In the genomic region with DNA sequence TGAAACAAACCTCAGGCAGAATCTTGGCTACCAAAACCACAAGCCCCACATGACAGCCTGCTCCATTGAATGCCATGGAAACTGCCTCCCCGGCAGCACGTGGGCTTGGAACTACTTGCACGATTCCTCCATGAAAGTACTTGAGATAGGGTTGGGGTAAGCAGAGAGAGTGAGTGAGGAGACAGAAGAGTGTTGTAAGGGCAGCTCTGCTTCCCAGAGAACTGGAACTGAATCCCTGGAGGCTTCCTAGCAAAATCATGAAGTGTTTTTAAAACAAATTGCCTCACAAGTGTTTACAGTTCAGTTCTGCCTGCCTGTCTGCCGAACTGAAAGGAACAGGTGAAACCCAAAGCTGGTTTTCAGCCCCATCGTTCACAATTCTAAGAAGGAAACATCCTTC, we compare ENCODE assay signal across 19 cellular contexts. TPM values are rescaled to one million over a fixed set of nuclear protein-coding genes. Genes with fewer than 3 reads are reported as not detected.
A peak's percentile ranks its signal among the peaks of the same experiment; 100 is the strongest.
DNase-seq lines count a peak whose midpoint lies in the region; ATAC-seq, FAIRE-seq and TF ChIP-seq lines count a peak whose summit lies in the region.
"Had no signal": no experiment of that assay in that cellular context is flagged by ENCODE, and none has a peak within 500 bp of the region (broad histone marks: within the 10 kb centered on the region; RNA-seq: fewer than 3 reads in every experiment).

No MANE protein-coding gene starts in this region.

- H3K4me1 ChIP-seq in K562 (replicated peaks in 1 of 2; ENCODE audit: control insufficient read depth in 2 of 2, insufficient read depth in 2 of 2, low read length in 2 of 2) (peaks cover 0 to 14% of the 10 kb centered on the region in 2 experiments; a peak in 2 of 5 replicates), neuronal stem cell (ENCODE audit: control insufficient read depth in 2 of 2, insufficient read depth in 1 of 2, low read depth in 1 of 2, low read length in 2 of 2) (peaks cover 0 to 3% of the 10 kb centered on the region in 2 donors)

- in situ Hi-C loops in K562 (cut with MboI), result no loop called here

- H2BK15ac ChIP-seq in neuronal stem cell (ENCODE audit: low read length), result no peak overlapping the region

- no peaks in the 10 kb centered on the region for H3K9me1 ChIP-seq in K562 (ENCODE audit: control insufficient read depth, insufficient read depth, low read length)

- no peaks in the 10 kb centered on the region for H3K79me1 ChIP-seq in neuronal stem cell (ENCODE audit: low read depth, low read length)

- POLR2A ChIA-PET in K562 (lab: Yijun Ruan, JAX), result interaction anchor here (0.6 kb wide), 1 partner anchor 65 kb away, joined by 3 read pairs; no protein-coding TSS in a partner anchor

- WGBS in K562 (ENCODE audit: insufficient coverage, low coverage, missing lambda C conversion rate), result 7% methylated on average over 5 of the region's 5 CpGs
- WGBS in neuronal stem cell (ENCODE audit: extremely low coverage in 2 of 2, insufficient read length in 2 of 2, insufficient replicate concordance in 1 of 2), 2 donors, result no CpG with 5 or more reads among the region's 5 CpGs

- H3K4me2 ChIP-seq in K562 (ENCODE audit: insufficient read depth, low read length) (no peak overlapping the region), neuronal stem cell (ENCODE audit: insufficient read depth, low read length, poor library complexity, severe bottlenecking) (no peak overlapping the region)

- H2BK12ac ChIP-seq in neuronal stem cell (ENCODE audit: low read length), result no peak overlapping the region

- no peaks in the 10 kb centered on the region for H3K79me2 ChIP-seq in K562 (ENCODE audit: control insufficient read depth, insufficient read depth, low read length)

- intact Hi-C loops in K562 (cut with micrococcal nuclease), result no loop called here

- no peak overlapping the region for H2BK120ac ChIP-seq in neuronal stem cell (ENCODE audit: low read depth, low read length)

- H3K4me3 ChIP-seq in K562 (no peak overlapping the region), neuronal stem cell (ENCODE audit: low read length in 2 of 2) (no peak overlapping the region)
- H3K4me3 ChIP-seq: lung, vagina had no signal

- H3K27ac ChIP-seq in K562 (ENCODE audit: extremely low read depth, low read depth, low read length) (no peak overlapping the region), neuronal stem cell (replicated peaks; ENCODE audit: low read length) (no peak overlapping the region)
- H3K27ac ChIP-seq: epithelial cell of prostate, neutrophil, vagina had no signal

- no peak overlapping the region for H3K4ac ChIP-seq in neuronal stem cell (ENCODE audit: low read length)

- no peak for TF ChIP-seq RAD21 in K562 (CRISPR knock-in tag; conservative IDR thresholded peaks at IDR 0.05 in 1 of 2, IDR thresholded peaks at IDR 0.05 in 1 of 2)

- no peak for TF ChIP-seq POLR2A in K562 (conservative IDR thresholded peaks at IDR 0.05)

- ATAC-seq in K562 (no peak), GM18870 (IDR thresholded peaks at IDR 0.05; ENCODE audit: unreplicated experiment) (no peak), GM18498 (IDR thresholded peaks at IDR 0.05; ENCODE audit: unreplicated experiment) (no peak), SK-N-SH treated with all-trans-retinoic acid at 6 μM for 48 hours (no peak)
- ATAC-seq: activated naive CD4-positive, alpha-beta T cell treated with anti-CD3 and anti-CD28 coated beads, Interleukin-2, amount 50 U/mL, for 72 hours had no signal

- no peak overlapping the region for H2BK5ac ChIP-seq in neuronal stem cell (ENCODE audit: low read length)

- H3K27me3 ChIP-seq in K562 (ENCODE audit: control insufficient read depth in 2 of 2, insufficient read depth in 2 of 2, low read length in 2 of 2) (no peaks in the 10 kb centered on the region; a peak in 1 of 5 replicates), neuronal stem cell (ENCODE audit: control insufficient read depth in 3 of 3, insufficient read depth in 3 of 3, low read depth in 1 of 3, low read length in 3 of 3) (no peaks in the 10 kb centered on the region)
- H3K27me3 ChIP-seq: neutrophil, vagina had no signal

- H4K8ac ChIP-seq in neuronal stem cell (ENCODE audit: low read depth, low read length), result no peak overlapping the region

- H3K9ac ChIP-seq in K562 (ENCODE audit: insufficient read depth in 1 of 2, low read depth in 2 of 2, low read length in 2 of 2) (no peak overlapping the region), neuronal stem cell (ENCODE audit: low read depth, low read length, poor library complexity) (no peak overlapping the region)

- no peaks in the 10 kb centered on the region for H4K20me1 ChIP-seq in K562 (replicated peaks; ENCODE audit: control insufficient read depth, insufficient read depth, low read length)

- no peak overlapping the region for H3K23ac ChIP-seq in neuronal stem cell (ENCODE audit: low read depth, low read length, poor library complexity)

- CTCF ChIA-PET in K562 (lab: Yijun Ruan, JAX; ENCODE audit: low intra/inter-chr PET ratio), result no interaction called here

- no TSS peak for BruUV-seq in K562 (replicated peaks; lab: Mats Ljungman, UMichigan)

- H3K36me3 ChIP-seq in K562 (ENCODE audit: control insufficient read depth, insufficient read depth, low read length) (no peaks in the 10 kb centered on the region), neuronal stem cell (replicated peaks in 1 of 2; ENCODE audit: control insufficient read depth in 2 of 2, insufficient read depth in 2 of 2, low read length in 2 of 2) (no peaks in the 10 kb centered on the region)
- H3K36me3 ChIP-seq: neutrophil, vagina had no signal

- H3K18ac ChIP-seq in neuronal stem cell (ENCODE audit: low read length), result no peak overlapping the region

- no peak overlapping the region for H3K14ac ChIP-seq in neuronal stem cell (ENCODE audit: low read length)

- H2AFZ ChIP-seq in K562 (ENCODE audit: low read depth, low read length) (peak overlapping the region; percentile 67), neuronal stem cell (ENCODE audit: low read length) (peak overlapping the region; percentile 76)

- no peak for FAIRE-seq in K562 (lab: Jason Lieb, UNC)

- DNase-seq in DMS53 treated with DMSO at 0.1 percent for 48 hours (lab: John Stamatoyannopoulos, UW; ENCODE audit: unreplicated experiment) (peak; percentile 8), NCI-H187 (lab: John Stamatoyannopoulos, UW) (peak; percentile 74 to 80), K562 (ENCODE audit: extremely low read depth in 1 of 4, low spot score in 3 of 4) (peak in 1 of 4 experiments; percentile 11), neuronal stem cell (ENCODE audit: low spot score) (no peak)
- DNase-seq in stimulated activated CD4-positive, alpha-beta T cell treated with anti-CD3 and anti-CD28 coated beads, Interleukin-2, amount 100 ng/mL, for 24 hours, result no peak
- DNase-seq: activated B cell treated with CpG ODN at 0.5 μM for 24 hours; activated CD8-positive, alpha-beta memory T cell treated with anti-CD3 and anti-CD28 coated beads, Interleukin-2, amount 50 U/mL, for 4 hours; AML-193; central memory CD4-positive, alpha-beta T cell; DND-41; NCI-H1048 had no signal

- no peak for TF ChIP-seq EP300 in K562 (IDR thresholded peaks at IDR 0.05; ENCODE audit: low read length)

- TF ChIP-seq CTCF in K562 (IDR thresholded peaks at IDR 0.05 in 2 of 3, conservative IDR thresholded peaks at IDR 0.05 in 1 of 3; ENCODE audit: insufficient read depth in 2 of 3, low read depth in 1 of 3, low read length in 3 of 3), result no peak

- H4K91ac ChIP-seq in neuronal stem cell (ENCODE audit: low read depth, low read length, poor library complexity), result no peak overlapping the region

- H3K9me3 ChIP-seq in K562 (replicated peaks; ENCODE audit: control insufficient read depth, insufficient read depth, low read depth, low read length), result no peaks in the 10 kb centered on the region
- H3K9me3 ChIP-seq in neuronal stem cell (replicated peaks in 1 of 2; ENCODE audit: control insufficient read depth in 2 of 2, insufficient read depth in 1 of 2, low read depth in 1 of 2, low read length in 2 of 2), result peaks cover 0 to 2% of the 10 kb centered on the region in 2 donors
- H3K9me3 ChIP-seq: neutrophil, vagina had no signal

- no peak overlapping the region for H2AK5ac ChIP-seq in neuronal stem cell (ENCODE audit: low read depth, low read length)

TF ChIP-seq in K562, 482 proteins besides CTCF, POLR2A, EP300 and RAD21 (continues in another document):
- TF ChIP-seq, protein P1, sequence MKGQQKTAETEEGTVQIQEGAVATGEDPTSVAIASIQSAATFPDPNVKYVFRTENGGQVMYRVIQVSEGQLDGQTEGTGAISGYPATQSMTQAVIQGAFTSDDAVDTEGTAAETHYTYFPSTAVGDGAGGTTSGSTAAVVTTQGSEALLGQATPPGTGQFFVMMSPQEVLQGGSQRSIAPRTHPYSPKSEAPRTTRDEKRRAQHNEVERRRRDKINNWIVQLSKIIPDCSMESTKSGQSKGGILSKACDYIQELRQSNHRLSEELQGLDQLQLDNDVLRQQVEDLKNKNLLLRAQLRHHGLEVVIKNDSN (CRISPR knock-in tag; IDR thresholded peaks at IDR 0.05), result 0 out of 2 replicates have a peak, but pooled peaks have one; percentile 12

TF ChIP-seq in SK-N-SH treated with all-trans-retinoic acid at 6 μM for 48 hours, 23 proteins besides CTCF, POLR2A, EP300 and RAD21 (continues in another document):
- no peak for TF ChIP-seq ISL1 (CRISPR knock-in tag; IDR thresholded peaks at IDR 0.05)

RNA-seq across cellular contexts. Expression of gene DNASE2B, which starts 35.3 kb away (rescaled TPM):
- not detected in 2 replicates for total RNA-seq in K562 (2011; cell fraction: chromatin; rRNA removed; ENCODE audit: low replicate concordance)
- not detected in 2 replicates for total RNA-seq in K562 (2011; cell fraction: nucleolus; rRNA removed)
- total RNA-seq in K562 (2011; cell fraction: nucleoplasm; rRNA removed), result not detected in 2 replicates
- total RNA-seq in K562 (2014; rRNA removed), result not detected in 2 replicates
- not detected in 2 replicates for total RNA-seq in K562 (2014; rRNA removed; fragmentation: Illumina TruSeq; extraction: Trizol)
- total RNA-seq in K562 (2015; rRNA removed; fragmentation: Illumina TruSeq; extraction: Trizol), result not detected in 2 replicates
- not detected in 2 replicates for total RNA-seq in K562 (2021)
- polyA plus RNA-seq in K562 (2011; rRNA removed), result not detected in 2 replicates
- not detected in 2 replicates for polyA plus RNA-seq in K562 (2011; cell fraction: cytosol; rRNA removed)
- polyA plus RNA-seq in K562 (2011; cell fraction: nucleus; rRNA removed), result not detected in 2 replicates
- polyA plus RNA-seq in K562 (2012), result not detected in 2 replicates
- polyA plus RNA-seq in K562 (2014; fragmentation: Illumina TruSeq; extraction: Trizol), result not detected in 2 replicates
- not detected for polyA plus RNA-seq in K562 (2014; fragmentation: Nextera tagmentation; extraction: Ambion mirVana)
- not detected in 2 replicates for polyA plus RNA-seq in K562 (2014; rRNA removed)
- not detected in 2 replicates for polyA minus RNA-seq in K562 (2011; rRNA and poly(A)+ RNA removed)
- not detected in 2 replicates for polyA minus RNA-seq in K562 (2011; cell fraction: cytosol; rRNA and poly(A)+ RNA removed)
- not detected in 2 replicates for polyA minus RNA-seq in K562 (2011; cell fraction: nucleus; rRNA and poly(A)+ RNA removed)
- 0.10 TPM for polyA plus RNA-seq in neuronal stem cell (2013, experiment 1 of 2)
- 0.18 TPM for polyA plus RNA-seq in neuronal stem cell (2013, experiment 2 of 2)
- total RNA-seq: activated B cell treated with CpG ODN at 0.5 μM for 24 hours; activated naive CD4-positive, alpha-beta T cell treated with anti-CD3 and anti-CD28 coated beads, Interleukin-2, amount 50 U/mL, for 72 hours; vagina had no signal

Comparison
In these comparisons a context has a peak if more than half of its experiments do, and no peak if none do; other contexts are left out.
1. DNase-seq: peak in DMS53 treated with DMSO at 0.1 percent for 48 hours (single experiment) and NCI-H187 (2 of 2); none in neuronal stem cell (single experiment) and stimulated activated CD4-positive, alpha-beta T cell treated with anti-CD3 and anti-CD28 coated beads, Interleukin-2, amount 100 ng/mL, for 24 hours (0 of 2).